In genomic region chr7:102175423-102176170, GRCh38 we compare ENCODE assay signal across 19 cellular contexts.
DNase-seq lines count a peak whose midpoint lies in the region; ATAC-seq and TF ChIP-seq lines count a peak whose summit lies in the region.
"Had no signal": no experiment of that assay in that cellular context is flagged by ENCODE, and none has a peak within 500 bp of the region (broad histone marks: within the 10 kb centered on the region; RNA-seq: fewer than 3 reads in every experiment).

No MANE protein-coding gene starts in this region.

- H3K27me3 ChIP-seq in GM23338 (ENCODE audit: insufficient read depth) (no peaks in the 10 kb centered on the region), upper lobe of left lung (no peaks in the 10 kb centered on the region), H9 (ENCODE audit: insufficient read depth, low read length) (no peaks in the 10 kb centered on the region)
- H3K27me3 ChIP-seq: heart right ventricle, right atrium auricular region had no signal

- H3T11ph ChIP-seq in H9 (ENCODE audit: low read length), result no peak overlapping the region

- H3K9me3 ChIP-seq in upper lobe of left lung (no peaks in the 10 kb centered on the region), H9 (ENCODE audit: control insufficient read depth, low read depth, low read length) (no peaks in the 10 kb centered on the region)
- H3K9me3 ChIP-seq: heart right ventricle, right atrium auricular region had no signal

- no peaks in the 10 kb centered on the region for H3K79me1 ChIP-seq in H9 (ENCODE audit: insufficient read depth, low read depth, low read length, poor library complexity, severe bottlenecking)

- peaks cover 3% of the 10 kb centered on the region; the same call in 1 of the 2 replicates for H4K20me1 ChIP-seq in GM23338 (replicated peaks; ENCODE audit: insufficient read depth)
- H4K20me1 ChIP-seq in H9 (ENCODE audit: control insufficient read depth, insufficient read depth, insufficient read length), result no peaks in the 10 kb centered on the region

- no peak overlapping the region for H2AFZ ChIP-seq in GM23338
- no peak overlapping the region for H2AFZ ChIP-seq in H9 (ENCODE audit: low read length)

- no peak overlapping the region for H3K4ac ChIP-seq in H9 (ENCODE audit: low read depth, low read length)

- H2BK120ac ChIP-seq in H9 (ENCODE audit: low read depth, low read length, poor library complexity, severe bottlenecking), result no peak overlapping the region

- no peak overlapping the region for H3K4me2 ChIP-seq in GM23338
- no peak overlapping the region for H3K4me2 ChIP-seq in H9 (ENCODE audit: insufficient read depth, insufficient read length, low read length)

- no peak for ATAC-seq in GM23338
- no peak for ATAC-seq in effector memory CD8-positive, alpha-beta T cell (replicated peaks)
- ATAC-seq in upper lobe of left lung (ENCODE audit: low FRiP score in 2 of 2), result no peak
- ATAC-seq in stimulated activated memory B cell treated with anti-CD40 and anti-IgM and Interleukin-4, amounts not matched to agents 10 μg/mL and 1 μg/mL and 100 μg/mL, for 72 hours, result no peak
- ATAC-seq in HG02970 (IDR thresholded peaks at IDR 0.05; ENCODE audit: low FRiP score, unreplicated experiment), result no peak
- ATAC-seq: GM12878 had no signal

- H3K23ac ChIP-seq in H9 (ENCODE audit: insufficient read length, low read depth, low read length), result no peak overlapping the region

- TF ChIP-seq CTCF in GM23338 (conservative IDR thresholded peaks at IDR 0.05; ENCODE audit: low read depth in 2 of 2) (no peak), nephron progenitor cell (IDR thresholded peaks at IDR 0.05) (no peak), upper lobe of left lung (IDR thresholded peaks at IDR 0.05) (no peak), H9 (conservative IDR thresholded peaks at IDR 0.05) (no peak)

- H2BK5ac ChIP-seq in H9 (ENCODE audit: insufficient read length, low read length), result no peak overlapping the region

- H3K4me1 ChIP-seq in GM23338 (ENCODE audit: insufficient read depth) (no peaks in the 10 kb centered on the region), upper lobe of left lung (no peaks in the 10 kb centered on the region), H9 (ENCODE audit: insufficient read depth, low read length) (no peaks in the 10 kb centered on the region)
- H3K4me1 ChIP-seq: heart right ventricle, right atrium auricular region had no signal

- no peaks in the 10 kb centered on the region for H3K23me2 ChIP-seq in H9 (ENCODE audit: insufficient read length, low read depth, low read length, poor library complexity, severe bottlenecking)

- H3K14ac ChIP-seq in H9 (ENCODE audit: insufficient read depth, low read length), result no peak overlapping the region

- H3K27ac ChIP-seq in GM23338 (ENCODE audit: low read depth), result peak overlapping the region; percentile 66; the same call in 1 of the 2 replicates
- no peak overlapping the region for H3K27ac ChIP-seq in upper lobe of left lung
- H3K27ac ChIP-seq in H9 (ENCODE audit: insufficient read length, low read depth, low read length), result no peak overlapping the region
- H3K27ac ChIP-seq: heart right ventricle, right atrium auricular region had no signal

- H2BK12ac ChIP-seq in H9 (ENCODE audit: insufficient read length, low read depth, low read length), result no peak overlapping the region

- no peaks in the 10 kb centered on the region; the same call in 2 of the 3 replicates for H3K4me1 Mint-ChIP-seq in GM23338
- no peaks in the 10 kb centered on the region for H3K4me1 Mint-ChIP-seq in effector memory CD8-positive, alpha-beta T cell (ENCODE audit: low read depth in 2 of 2)
- H3K4me1 Mint-ChIP-seq in nephron progenitor cell, result peaks cover 46% of the 10 kb centered on the region
- peaks cover 0 to under 1% of the 10 kb centered on the region in 2 experiments; a peak in 1 of 4 replicates for H3K4me1 Mint-ChIP-seq in H9
- no peaks in the 10 kb centered on the region for H3K4me1 Mint-ChIP-seq in stimulated activated memory B cell treated with anti-CD40 and anti-IgM and Interleukin-4, amounts not matched to agents 10 μg/mL and 1 μg/mL and 100 μg/mL, for 72 hours
- H3K4me1 Mint-ChIP-seq: CD4-positive, CD25-positive, alpha-beta regulatory T cell had no signal

- no peak overlapping the region for H2BK20ac ChIP-seq in H9 (ENCODE audit: low read depth, low read length, poor library complexity, severe bottlenecking)

- no peak overlapping the region for H2AK5ac ChIP-seq in H9 (ENCODE audit: insufficient read length, low read length)

- no peak overlapping the region for H4K8ac ChIP-seq in H9 (replicated peaks; ENCODE audit: insufficient read length, low read depth, low read length)

- H3K36me3 Mint-ChIP-seq in GM23338 (ENCODE audit: low read depth) (peaks cover 28% of the 10 kb centered on the region), nephron progenitor cell (ENCODE audit: low read depth) (peaks cover 50% of the 10 kb centered on the region), H9 (ENCODE audit: insufficient read depth in 1 of 3, low read depth in 3 of 3) (peaks cover 11 to 66% (median 39%) of the 10 kb centered on the region in 3 experiments; a peak in 6 of 7 replicates)
- peaks cover 19% of the 10 kb centered on the region for H3K36me3 Mint-ChIP-seq in effector memory CD8-positive, alpha-beta T cell (ENCODE audit: insufficient read depth)
- H3K36me3 Mint-ChIP-seq in stimulated activated memory B cell treated with anti-CD40 and anti-IgM and Interleukin-4, amounts not matched to agents 10 μg/mL and 1 μg/mL and 100 μg/mL, for 72 hours, result peaks cover 64% of the 10 kb centered on the region

- H3K4me3 Mint-ChIP-seq in GM23338, result no peak overlapping the region
- H3K4me3 Mint-ChIP-seq in effector memory CD8-positive, alpha-beta T cell, result no peak overlapping the region
- H3K4me3 Mint-ChIP-seq in nephron progenitor cell, result peak overlapping the region; percentile 11
- no peak overlapping the region for H3K4me3 Mint-ChIP-seq in H9
- H3K4me3 Mint-ChIP-seq in stimulated activated memory B cell treated with anti-CD40 and anti-IgM and Interleukin-4, amounts not matched to agents 10 μg/mL and 1 μg/mL and 100 μg/mL, for 72 hours, result no peak overlapping the region
- H3K4me3 Mint-ChIP-seq: stimulated activated naive CD8-positive, alpha-beta T cell treated with anti-CD3 and anti-CD28 coated beads, Interleukin-15, Interleukin-2, amounts not matched to agents 100 ng/mL and 50 ng/mL, for 24 hours had no signal

- no peaks in the 10 kb centered on the region for H3K79me2 ChIP-seq in GM23338 (replicated peaks; ENCODE audit: insufficient read depth)
- H3K79me2 ChIP-seq in H9 (ENCODE audit: insufficient read depth, low read length), result no peaks in the 10 kb centered on the region

- TF ChIP-seq EP300 in upper lobe of left lung (IDR thresholded peaks at IDR 0.05), result no peak

- H3K56ac ChIP-seq in H9 (ENCODE audit: insufficient read length, low read depth, low read length), result no peak overlapping the region

- H3K27me3 Mint-ChIP-seq in GM23338 (ENCODE audit: insufficient read depth, low read depth, poor library complexity) (peaks cover 6% of the 10 kb centered on the region), nephron progenitor cell (ENCODE audit: low read depth, poor library complexity) (peaks cover 1% of the 10 kb centered on the region), H9 (ENCODE audit: low read depth) (no peaks in the 10 kb centered on the region; the same call in 1 of the 2 replicates)
- H3K27me3 Mint-ChIP-seq in effector memory CD8-positive, alpha-beta T cell, result no peaks in the 10 kb centered on the region
- H3K27me3 Mint-ChIP-seq in stimulated activated memory B cell treated with anti-CD40 and anti-IgM and Interleukin-4, amounts not matched to agents 10 μg/mL and 1 μg/mL and 100 μg/mL, for 72 hours, result no peaks in the 10 kb centered on the region
- H3K27me3 Mint-ChIP-seq: CD4-positive, CD25-positive, alpha-beta regulatory T cell; stimulated activated naive CD8-positive, alpha-beta T cell treated with anti-CD3 and anti-CD28 coated beads, Interleukin-15, Interleukin-2, amounts not matched to agents 100 ng/mL and 50 ng/mL, for 24 hours had no signal

- H2BK15ac ChIP-seq in H9 (ENCODE audit: low read depth, low read length), result no peak overlapping the region

- H4K91ac ChIP-seq in H9 (ENCODE audit: insufficient read length, low read depth, low read length), result no peak overlapping the region

- H3K4me3 ChIP-seq in GM23338 (no peak overlapping the region), upper lobe of left lung (no peak overlapping the region)
- H3K4me3 ChIP-seq: GM12878, heart right ventricle, right atrium auricular region had no signal

- no peak for TF ChIP-seq POLR2A in upper lobe of left lung (IDR thresholded peaks at IDR 0.05)

- H3K18ac ChIP-seq in H9 (ENCODE audit: insufficient read length, low read depth, low read length), result no peak overlapping the region

- no peak overlapping the region for H4K5ac ChIP-seq in H9 (ENCODE audit: insufficient read length, low read depth, low read length)

- no peak for DNase-seq in GM23338 (ENCODE audit: low spot score)
- no peak for DNase-seq in effector memory CD8-positive, alpha-beta T cell
- no peak for DNase-seq in nephron progenitor cell
- DNase-seq in superior temporal gyrus (ENCODE audit: extremely low spot score), result peak; percentile 75
- no peak for DNase-seq in upper lobe of left lung
- DNase-seq in H9, result no peak
- DNase-seq: activated CD4-positive, alpha-beta T cell treated with anti-CD3 and anti-CD28 coated beads, Interleukin-2, amount 50 U/mL, for 48 hours; activated T-cell treated with anti-CD3 and anti-CD28 coated beads for 4 hours; CD4-positive, CD25-positive, alpha-beta regulatory T cell; H7; heart right ventricle; mammary epithelial cell; SIG-M5; T-helper 1 cell had no signal

- H3K36me3 ChIP-seq in GM23338 (ENCODE audit: insufficient read depth), result peaks cover 4% of the 10 kb centered on the region; the same call in 1 of the 2 replicates
- peaks cover 0 to 83% (median 27%) of the 10 kb centered on the region in 4 donors for H3K36me3 ChIP-seq in upper lobe of left lung

- 87 to 90% methylated on average over 24 of the region's 24 CpGs for WGBS in upper lobe of left lung, 2 donors
- no CpG with 5 or more reads among the region's 24 CpGs for WGBS in H9 (ENCODE audit: extremely low coverage, insufficient read length, low lambda C conversion rate)

- H3K9ac ChIP-seq in H9 (ENCODE audit: extremely low read depth, insufficient read length, low read length), result no peak overlapping the region

- no peaks in the 10 kb centered on the region for H3K9me2 ChIP-seq in GM23338 (ENCODE audit: insufficient read depth)

- no peaks in the 10 kb centered on the region for H3F3A ChIP-seq in GM23338 (replicated peaks; ENCODE audit: low read depth)

- no peaks in the 10 kb centered on the region; the same call in 2 of the 3 replicates for H3K9me3 Mint-ChIP-seq in GM23338
- no peaks in the 10 kb centered on the region for H3K9me3 Mint-ChIP-seq in effector memory CD8-positive, alpha-beta T cell
- H3K9me3 Mint-ChIP-seq in nephron progenitor cell, result no peaks in the 10 kb centered on the region
- no peaks in the 10 kb centered on the region for H3K9me3 Mint-ChIP-seq in H9
- H3K9me3 Mint-ChIP-seq in stimulated activated memory B cell treated with anti-CD40 and anti-IgM and Interleukin-4, amounts not matched to agents 10 μg/mL and 1 μg/mL and 100 μg/mL, for 72 hours, result no peaks in the 10 kb centered on the region
- H3K9me3 Mint-ChIP-seq: stimulated activated naive CD8-positive, alpha-beta T cell treated with anti-CD3 and anti-CD28 coated beads, Interleukin-15, Interleukin-2, amounts not matched to agents 100 ng/mL and 50 ng/mL, for 24 hours had no signal

- H3K27ac Mint-ChIP-seq in GM23338, result no peak overlapping the region
- H3K27ac Mint-ChIP-seq in effector memory CD8-positive, alpha-beta T cell, result peak overlapping the region; percentile 10 to 18
- H3K27ac Mint-ChIP-seq in nephron progenitor cell, result peak overlapping the region; percentile 97
- peak overlapping the region in 1 of 3 experiments; percentile 64; a peak in 3 of 7 replicates for H3K27ac Mint-ChIP-seq in H9
- H3K27ac Mint-ChIP-seq in stimulated activated memory B cell treated with anti-CD40 and anti-IgM and Interleukin-4, amounts not matched to agents 10 μg/mL and 1 μg/mL and 100 μg/mL, for 72 hours, result no peak overlapping the region
- H3K27ac Mint-ChIP-seq: stimulated activated naive CD8-positive, alpha-beta T cell treated with anti-CD3 and anti-CD28 coated beads, Interleukin-15, Interleukin-2, amounts not matched to agents 100 ng/mL and 50 ng/mL, for 24 hours had no signal

Comparison
In these comparisons a context has a peak if more than half of its experiments do, and no peak if none do; other contexts are left out.
1. H3K27ac Mint-ChIP-seq: peak in effector memory CD8-positive, alpha-beta T cell (2 of 2) and nephron progenitor cell (single experiment); none in GM23338 (single experiment) and stimulated activated memory B cell treated with anti-CD40 and anti-IgM and Interleukin-4, amounts not matched to agents 10 μg/mL and 1 μg/mL and 100 μg/mL, for 72 hours (single experiment).